In genomic region chr19:42176649-42176989, GRCh38 we compare ENCODE assay signal across 8 cellular contexts.
DNase-seq lines count a peak whose midpoint lies in the region; ATAC-seq, FAIRE-seq and TF ChIP-seq lines count a peak whose summit lies in the region.

No MANE protein-coding gene starts in this region.

- H4K20me1 ChIP-seq in MM.1S (ENCODE audit: insufficient read depth, low read length) = no peaks in the 10 kb centered on the region

- peak overlapping the region; percentile 88 for H3K4me2 ChIP-seq in MM.1S (ENCODE audit: low read depth, low read length)

- H3K36me3 ChIP-seq in MM.1S (replicated peaks; ENCODE audit: insufficient read depth, low read length) (no peaks in the 10 kb centered on the region), mucosa of rectum (ENCODE audit: control insufficient read depth in 2 of 2, insufficient read depth in 2 of 2, low read length in 2 of 2) (no peaks in the 10 kb centered on the region)

- DNase-seq in D721Med (ENCODE audit: insufficient read length, low spot score) (peak; percentile 67), MM.1S (no peak), ACHN (no peak), T-helper 9 cell (no peak)
- DNase-seq in activated CD8-positive, alpha-beta memory T cell treated with anti-CD3 and anti-CD28 coated beads, Interleukin-2, amount 50 U/mL, for 4 hours = no peak

- H3F3A ChIP-seq in MM.1S (ENCODE audit: insufficient read depth, low read length) = no peaks in the 10 kb centered on the region; the same call in 1 of the 2 replicates

- H3K4me1 ChIP-seq in MM.1S (ENCODE audit: low read length) = peaks cover 7% of the 10 kb centered on the region; the same call in 1 of the 2 replicates
- H3K4me1 ChIP-seq in mucosa of rectum (ENCODE audit: control insufficient read depth in 2 of 2, insufficient read depth in 2 of 2, low read length in 2 of 2) = peaks cover 3 to 8% of the 10 kb centered on the region in 2 donors

- peak overlapping the region; percentile 57 for H3K4me3 ChIP-seq in MM.1S (ENCODE audit: low read length)
- H3K4me3 ChIP-seq in mucosa of rectum (ENCODE audit: low read length in 2 of 2) = peak overlapping the region; percentile 49

- H3K9ac ChIP-seq in MM.1S (ENCODE audit: low read length) = no peak overlapping the region; the same call in 1 of the 2 replicates
- no peak overlapping the region for H3K9ac ChIP-seq in mucosa of rectum (ENCODE audit: low read depth in 1 of 2, low read length in 2 of 2)

- ATAC-seq in HG02981 (IDR thresholded peaks at IDR 0.05; ENCODE audit: unreplicated experiment) = no peak

- H3K9me2 ChIP-seq in MM.1S (replicated peaks; ENCODE audit: insufficient read depth, low read length) = no peaks in the 10 kb centered on the region

- no peak for FAIRE-seq in D721Med (lab: Jason Lieb, UNC)

- TF ChIP-seq CTCF in D721Med (IDR thresholded peaks at IDR 0.05; ENCODE audit: insufficient read depth, missing control alignments) (no peak), MM.1S (IDR thresholded peaks at IDR 0.05; ENCODE audit: low read length) (no peak)

- H2AFZ ChIP-seq in MM.1S (ENCODE audit: low read length) = peak overlapping the region; percentile 77; the same call in 1 of the 2 replicates

- in situ Hi-C loops in ACHN (cut with HindIII; ENCODE audit: low pct_ligation_motif_present, low pct_unique_long_range_greater_than_20kb, low sequenced_read_pairs) = no loop called here

- no peaks in the 10 kb centered on the region for H3K79me2 ChIP-seq in MM.1S (ENCODE audit: low read length)

- H3K9me3 ChIP-seq in MM.1S (replicated peaks; ENCODE audit: insufficient read depth, low read length) (no peaks in the 10 kb centered on the region), mucosa of rectum (ENCODE audit: control insufficient read depth in 2 of 2, low read length in 2 of 2) (no peaks in the 10 kb centered on the region)

- H3K27me3 ChIP-seq in MM.1S (replicated peaks; ENCODE audit: insufficient read depth, low read length) (peaks cover 47% of the 10 kb centered on the region), mucosa of rectum (ENCODE audit: control insufficient read depth in 2 of 2, insufficient read depth in 2 of 2, low read length in 2 of 2) (peaks cover 51 to 58% of the 10 kb centered on the region in 2 donors)

- H3K27ac ChIP-seq in MM.1S (ENCODE audit: low read length) (no peak overlapping the region), cingulate gyrus (ENCODE audit: low read depth, low read length) (peak overlapping the region; percentile 47), mucosa of rectum (ENCODE audit: low read depth in 2 of 2, low read length in 2 of 2) (no peak overlapping the region)
